1 cellular context compared by ENCODE assay signal in the genomic region with DNA sequence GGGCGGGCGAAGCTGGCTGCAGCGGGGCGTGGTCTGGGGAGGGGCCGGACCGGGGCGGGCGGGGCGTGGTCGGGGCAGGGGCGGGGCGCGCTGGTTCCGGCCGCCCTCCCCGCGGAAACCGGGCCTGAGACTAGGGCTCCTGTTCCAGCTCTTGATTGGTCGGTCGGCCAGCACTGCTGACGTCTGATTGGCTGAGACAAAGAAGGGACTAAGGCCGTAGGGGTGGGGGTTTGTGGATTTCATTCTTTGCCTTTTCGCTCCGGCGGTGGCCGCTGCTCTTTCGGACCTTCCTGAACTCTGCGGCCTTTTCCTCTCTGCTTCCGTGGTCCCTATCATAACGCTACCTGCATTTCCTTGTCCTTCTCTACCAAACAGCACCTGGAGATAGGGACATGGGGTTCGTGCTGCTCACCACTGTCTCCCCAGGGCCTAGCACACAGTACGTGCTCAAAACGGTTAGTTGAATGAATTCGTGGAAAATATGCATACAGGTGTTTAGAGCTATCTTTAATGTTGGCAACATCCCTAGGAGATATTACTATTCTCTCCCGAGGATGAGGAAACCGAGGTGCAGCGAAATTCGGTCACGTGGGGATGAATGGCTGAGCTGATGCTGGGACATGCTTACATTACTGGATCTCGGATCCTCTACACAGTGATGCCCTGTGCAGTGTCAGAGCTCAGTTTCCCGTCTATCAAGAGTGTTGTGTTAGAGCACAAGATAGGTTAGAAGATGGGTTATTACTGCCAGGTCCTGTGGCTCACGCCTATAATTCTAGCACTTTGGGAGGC.
A peak's percentile ranks its signal among the peaks of the same experiment; 100 is the strongest.
TF ChIP-seq lines count a peak whose summit lies in the region.

No MANE protein-coding gene starts in this region.

TF ChIP-seq in HEK293, 187 proteins besides CTCF, POLR2A, EP300 and RAD21 (continued from another document):
- TF ChIP-seq AEBP2 (tag by site-specific recombination; IDR thresholded peaks at IDR 0.05; ENCODE audit: borderline replicate concordance) (no peak), GLI4 (tag by site-specific recombination; IDR thresholded peaks at IDR 0.05) (no peak), ZNF548 (tag by site-specific recombination; IDR thresholded peaks at IDR 0.05) (no peak), SP2 (tag by site-specific recombination; IDR thresholded peaks at IDR 0.05) (peak; percentile 90), SP7 (tag by site-specific recombination; IDR thresholded peaks at IDR 0.05) (no peak; the same call in 1 of the 2 replicates), ZFHX2 (tag by site-specific recombination; conservative IDR thresholded peaks at IDR 0.05) (no peak), KLF8 (tag by site-specific recombination; IDR thresholded peaks at IDR 0.05) (0 out of 2 replicates have a peak, but pooled peaks have one; percentile 15), ZNF571 (tag by site-specific recombination; IDR thresholded peaks at IDR 0.05) (no peak), ZNF621 (tag by site-specific recombination; IDR thresholded peaks at IDR 0.05) (no peak), SETDB1 (IDR thresholded peaks at IDR 0.05; ENCODE audit: insufficient read length, low read length) (no peak), ZNF747 (tag by site-specific recombination; IDR thresholded peaks at IDR 0.05) (no peak), ZNF2 (tag by site-specific recombination; IDR thresholded peaks at IDR 0.05) (0 out of 2 replicates have a peak, but pooled peaks have one; percentile 39), PRDM10 (tag by site-specific recombination; IDR thresholded peaks at IDR 0.05) (peak; percentile 97), KLF16 (tag by site-specific recombination; IDR thresholded peaks at IDR 0.05) (0 out of 2 replicates have a peak, but pooled peaks have one; percentile 16), SCRT2 (tag by site-specific recombination; IDR thresholded peaks at IDR 0.05) (no peak; the same call in 1 of the 2 replicates), SP3 (tag by site-specific recombination; IDR thresholded peaks at IDR 0.05) (peak; percentile 50), IKZF3 (tag by site-specific recombination; IDR thresholded peaks at IDR 0.05) (no peak), ZNF585B (tag by site-specific recombination; IDR thresholded peaks at IDR 0.05) (no peak)
- TF ChIP-seq, protein P1, sequence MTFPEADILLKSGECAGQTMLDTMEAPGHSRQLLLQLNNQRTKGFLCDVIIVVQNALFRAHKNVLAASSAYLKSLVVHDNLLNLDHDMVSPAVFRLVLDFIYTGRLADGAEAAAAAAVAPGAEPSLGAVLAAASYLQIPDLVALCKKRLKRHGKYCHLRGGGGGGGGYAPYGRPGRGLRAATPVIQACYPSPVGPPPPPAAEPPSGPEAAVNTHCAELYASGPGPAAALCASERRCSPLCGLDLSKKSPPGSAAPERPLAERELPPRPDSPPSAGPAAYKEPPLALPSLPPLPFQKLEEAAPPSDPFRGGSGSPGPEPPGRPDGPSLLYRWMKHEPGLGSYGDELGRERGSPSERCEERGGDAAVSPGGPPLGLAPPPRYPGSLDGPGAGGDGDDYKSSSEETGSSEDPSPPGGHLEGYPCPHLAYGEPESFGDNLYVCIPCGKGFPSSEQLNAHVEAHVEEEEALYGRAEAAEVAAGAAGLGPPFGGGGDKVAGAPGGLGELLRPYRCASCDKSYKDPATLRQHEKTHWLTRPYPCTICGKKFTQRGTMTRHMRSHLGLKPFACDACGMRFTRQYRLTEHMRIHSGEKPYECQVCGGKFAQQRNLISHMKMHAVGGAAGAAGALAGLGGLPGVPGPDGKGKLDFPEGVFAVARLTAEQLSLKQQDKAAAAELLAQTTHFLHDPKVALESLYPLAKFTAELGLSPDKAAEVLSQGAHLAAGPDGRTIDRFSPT (tag by site-specific recombination; IDR thresholded peaks at IDR 0.05): no peak
- TF ChIP-seq, protein P2, sequence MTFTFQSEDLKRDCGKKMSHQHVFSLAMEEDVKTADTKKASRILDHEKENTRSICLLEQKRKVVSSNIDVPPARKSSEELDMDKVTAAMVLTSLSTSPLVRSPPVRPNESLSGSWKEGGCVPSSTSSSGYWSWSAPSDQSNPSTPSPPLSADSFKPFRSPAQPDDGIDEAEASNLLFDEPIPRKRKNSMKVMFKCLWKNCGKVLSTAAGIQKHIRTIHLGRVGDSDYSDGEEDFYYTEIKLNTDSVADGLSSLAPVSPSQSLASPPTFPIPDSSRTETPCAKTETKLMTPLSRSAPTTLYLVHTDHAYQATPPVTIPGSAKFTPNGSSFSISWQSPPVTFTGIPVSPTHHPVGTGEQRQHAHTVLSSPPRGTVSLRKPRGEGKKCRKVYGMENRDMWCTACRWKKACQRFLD (tag by site-specific recombination; IDR thresholded peaks at IDR 0.05): no peak
- TF ChIP-seq, protein P3, sequence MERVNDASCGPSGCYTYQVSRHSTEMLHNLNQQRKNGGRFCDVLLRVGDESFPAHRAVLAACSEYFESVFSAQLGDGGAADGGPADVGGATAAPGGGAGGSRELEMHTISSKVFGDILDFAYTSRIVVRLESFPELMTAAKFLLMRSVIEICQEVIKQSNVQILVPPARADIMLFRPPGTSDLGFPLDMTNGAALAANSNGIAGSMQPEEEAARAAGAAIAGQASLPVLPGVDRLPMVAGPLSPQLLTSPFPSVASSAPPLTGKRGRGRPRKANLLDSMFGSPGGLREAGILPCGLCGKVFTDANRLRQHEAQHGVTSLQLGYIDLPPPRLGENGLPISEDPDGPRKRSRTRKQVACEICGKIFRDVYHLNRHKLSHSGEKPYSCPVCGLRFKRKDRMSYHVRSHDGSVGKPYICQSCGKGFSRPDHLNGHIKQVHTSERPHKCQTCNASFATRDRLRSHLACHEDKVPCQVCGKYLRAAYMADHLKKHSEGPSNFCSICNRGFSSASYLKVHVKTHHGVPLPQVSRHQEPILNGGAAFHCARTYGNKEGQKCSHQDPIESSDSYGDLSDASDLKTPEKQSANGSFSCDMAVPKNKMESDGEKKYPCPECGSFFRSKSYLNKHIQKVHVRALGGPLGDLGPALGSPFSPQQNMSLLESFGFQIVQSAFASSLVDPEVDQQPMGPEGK (tag by site-specific recombination; IDR thresholded peaks at IDR 0.05): peak; percentile 42
TF ChIP-seq in HEK293: peak in this region for 9.
